In genomic region chr2:230492107-230492506, GRCh38 we compare ENCODE assay signal across 13 cellular contexts.
"Had no signal": no experiment of that assay in that cellular context is flagged by ENCODE, and none has a peak within 500 bp of the region (broad histone marks: within the 10 kb centered on the region; RNA-seq: fewer than 3 reads in every experiment).

No MANE protein-coding gene starts in this region.

- H3K27me3 Mint-ChIP-seq: activated CD4-positive, alpha-beta memory T cell treated with anti-CD3 and anti-CD28 coated beads, Interleukin-2, amount 10 ng/mL, durations not matched to agents 7 days and 5 days; activated naive CD8-positive, alpha-beta T cell treated with anti-CD3 and anti-CD28 coated beads for 36 hours; dendritic cell treated with granulocyte-macrophage colony-stimulating factor and Interleukin-4, amounts not matched to agents 40 ng/mL and 50 ng/mL, for 4 days had no signal

- H3K27ac Mint-ChIP-seq: activated CD4-positive, alpha-beta memory T cell treated with anti-CD3 and anti-CD28 coated beads, Interleukin-2, amount 10 ng/mL, durations not matched to agents 7 days and 5 days; activated naive CD8-positive, alpha-beta T cell treated with anti-CD3 and anti-CD28 coated beads for 36 hours; dendritic cell treated with granulocyte-macrophage colony-stimulating factor and Interleukin-4, amounts not matched to agents 40 ng/mL and 50 ng/mL, for 4 days had no signal

- H3K4me3 Mint-ChIP-seq: activated CD4-positive, alpha-beta memory T cell treated with anti-CD3 and anti-CD28 coated beads, Interleukin-2, amount 10 ng/mL, durations not matched to agents 7 days and 5 days; activated naive CD8-positive, alpha-beta T cell treated with anti-CD3 and anti-CD28 coated beads for 36 hours; activated T-cell treated with anti-CD3 and anti-CD28 coated beads, Interleukin-2, amount 50 U/mL, for 4 hours; dendritic cell treated with granulocyte-macrophage colony-stimulating factor and Interleukin-4, amounts not matched to agents 40 ng/mL and 50 ng/mL, for 4 days had no signal

- ATAC-seq: activated T-cell treated with anti-CD3 and anti-CD28 coated beads, Interleukin-2, amount 50 U/mL, for 4 hours; pancreas had no signal

- DNase-seq: activated CD4-positive, alpha-beta memory T cell treated with anti-CD3 and anti-CD28 coated beads, Interleukin-2, amount 10 ng/mL, durations not matched to agents 7 days and 5 days; activated gamma-delta T cell; activated naive CD8-positive, alpha-beta T cell treated with anti-CD3 and anti-CD28 coated beads for 36 hours; activated T-cell treated with anti-CD3 and anti-CD28 coated beads, Interleukin-2, amount 50 U/mL, for 4 hours; effector memory CD4-positive, alpha-beta T cell; foreskin melanocyte; kidney glomerular epithelial cell; pancreas; sigmoid colon; spleen; tibial artery; uterus had no signal

- H3K4me3 ChIP-seq: pancreas, sigmoid colon, spleen, tibial artery, uterus had no signal
